ENCODE assay signal across 9 cellular contexts in the genomic region with DNA sequence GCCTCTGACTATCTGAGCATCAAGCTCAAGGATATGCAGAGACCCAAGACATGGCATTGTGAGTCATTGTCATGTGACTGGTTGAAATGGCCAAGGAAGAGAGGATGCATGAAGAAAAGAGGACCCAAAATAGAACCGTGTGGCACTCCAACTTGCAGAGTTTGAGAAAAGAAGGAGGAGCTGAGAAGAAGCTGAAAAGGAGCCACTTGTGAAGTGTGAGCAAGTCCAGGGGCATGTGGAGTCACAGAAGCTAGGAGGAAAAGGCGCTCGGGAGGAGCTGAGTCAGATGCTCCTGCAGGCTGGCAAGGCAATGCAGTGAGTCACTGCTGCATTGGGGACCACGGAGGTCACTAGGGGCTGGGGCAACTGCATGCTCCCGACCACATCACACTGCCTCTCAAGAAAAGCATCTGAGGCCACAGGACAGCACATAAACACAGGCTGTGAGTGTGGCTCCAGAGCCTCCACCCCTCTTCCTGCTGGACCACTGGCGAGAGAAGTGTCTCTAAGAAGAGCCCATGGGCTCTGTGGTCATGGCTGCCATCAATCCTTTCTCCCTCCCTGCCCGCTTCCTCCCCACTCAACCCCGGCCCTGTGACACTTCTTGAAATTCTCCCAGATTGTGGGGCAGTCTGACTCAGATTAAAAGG.
DNase-seq lines count a peak whose midpoint lies in the region; ATAC-seq, FAIRE-seq and TF ChIP-seq lines count a peak whose summit lies in the region.
"Had no signal": no experiment of that assay in that cellular context is flagged by ENCODE, and none has a peak within 500 bp of the region (broad histone marks: within the 10 kb centered on the region; RNA-seq: fewer than 3 reads in every experiment).

No MANE protein-coding gene starts in this region.

- no peak for TF ChIP-seq RAD21 in SK-N-SH (IDR thresholded peaks at IDR 0.05; ENCODE audit: low read length)

- H3K9ac ChIP-seq in SK-N-SH: peak overlapping the region; percentile 49; the same call in 1 of the 2 replicates
- peak overlapping the region; percentile 27 for H3K9ac ChIP-seq in fibroblast of lung (ENCODE audit: insufficient read depth, low read length)

- H3K36me3 ChIP-seq in SK-N-SH (replicated peaks in 1 of 2; ENCODE audit: control insufficient read depth in 1 of 2, insufficient read depth in 2 of 2, low read length in 1 of 2): no peaks in the 10 kb centered on the region
- H3K36me3 ChIP-seq in fibroblast of lung (ENCODE audit: control insufficient read depth, insufficient read depth, low read length): no peaks in the 10 kb centered on the region

- H2AFZ ChIP-seq in SK-N-SH (ENCODE audit: low read depth): 0 out of 2 replicates have a peak overlapping the region, but pooled peaks have one; percentile 63
- H2AFZ ChIP-seq in fibroblast of lung (ENCODE audit: low read length): peak overlapping the region; percentile 66

- H3F3A ChIP-seq in SK-N-SH (replicated peaks; ENCODE audit: insufficient read depth): peaks cover 21% of the 10 kb centered on the region

- POLR2A ChIA-PET in SK-N-SH (lab: Yijun Ruan, JAX): no interaction called here

- peak in 1 of 2 experiments; percentile 66; a peak in 1 of 4 replicates for TF ChIP-seq EP300 in SK-N-SH (IDR thresholded peaks at IDR 0.05; ENCODE audit: borderline replicate concordance in 1 of 2, low read depth in 1 of 2, low read length in 1 of 2)

- H3K4me1 ChIP-seq in SK-N-SH (ENCODE audit: control insufficient read depth in 1 of 2, insufficient read depth in 2 of 2, low read depth in 1 of 2, low read length in 1 of 2) (0 out of 4 replicates have a peak, but pooled peaks cover 0 to 4% of the 10 kb centered on the region in 2 experiments), fibroblast of lung (ENCODE audit: control insufficient read depth, extremely low read depth, insufficient read depth, low read length) (peaks cover 18% of the 10 kb centered on the region)

- H3K27me3 ChIP-seq in SK-N-SH (ENCODE audit: insufficient read depth): no peaks in the 10 kb centered on the region
- H3K27me3 ChIP-seq in fibroblast of lung (ENCODE audit: control insufficient read depth, insufficient read depth, low read length): no peaks in the 10 kb centered on the region

- H3K79me2 ChIP-seq in SK-N-SH (ENCODE audit: insufficient read depth) (no peaks in the 10 kb centered on the region), fibroblast of lung (ENCODE audit: control insufficient read depth, insufficient read depth, low read length) (no peaks in the 10 kb centered on the region)

- H3K9me3 ChIP-seq in SK-N-SH (no peaks in the 10 kb centered on the region), fibroblast of lung (ENCODE audit: control insufficient read depth, insufficient read depth, low read depth, low read length) (no peaks in the 10 kb centered on the region)

- WGBS in SK-N-SH (ENCODE audit: low lambda C conversion rate): 0% methylated on average over 6 of the region's 8 CpGs

- H3K4me3 ChIP-seq in SK-N-SH (ENCODE audit: low read depth in 2 of 2, low read length in 1 of 2) (peak overlapping the region in 1 of 2 experiments; percentile 48; a peak in 1 of 4 replicates), fibroblast of lung (replicated peaks in 1 of 4; ENCODE audit: control extremely low read depth in 1 of 4, insufficient read depth in 1 of 4, low read depth in 3 of 4, low read length in 4 of 4) (no peak overlapping the region)

- peak overlapping the region; percentile 75 for H3K4me2 ChIP-seq in SK-N-SH
- H3K4me2 ChIP-seq in fibroblast of lung (ENCODE audit: extremely low read depth, insufficient read depth, low read length): peak overlapping the region; percentile 59

- CTCF ChIA-PET in SK-N-SH (lab: Yijun Ruan, JAX): interaction anchor here (0.9 kb wide), 1 partner anchor 198 kb away, joined by 3 read pairs; a partner anchor contains a TSS

- ATAC-seq in GM21576 (IDR thresholded peaks at IDR 0.05; ENCODE audit: unreplicated experiment): no peak

- H4K20me1 ChIP-seq in SK-N-SH (ENCODE audit: insufficient read depth) (no peaks in the 10 kb centered on the region), fibroblast of lung (ENCODE audit: control insufficient read depth, extremely low read depth, insufficient read depth, low read length) (no peaks in the 10 kb centered on the region)

- peak; percentile 79 for DNase-seq in HCEC 1CT
- no peak for DNase-seq in SK-N-SH
- DNase-seq in fibroblast of lung (ENCODE audit: low read depth in 2 of 2): peak; percentile 96 to 100
- DNase-seq in stimulated activated CD4-positive, alpha-beta T cell treated with anti-CD3 and anti-CD28 coated beads, Interleukin-4, amount 100 ng/mL, for 24 hours: peak; percentile 6
- no peak for DNase-seq in NCI-H146 (lab: John Stamatoyannopoulos, UW)
- DNase-seq in GM19239 (ENCODE audit: insufficient read length, low spot score): no peak
- no peak for DNase-seq in NCI-H1930 (lab: John Stamatoyannopoulos, UW)
- DNase-seq: RPMI8226 had no signal

- TF ChIP-seq CTCF in SK-N-SH (IDR thresholded peaks at IDR 0.05): no peak
- TF ChIP-seq CTCF in fibroblast of lung (conservative IDR thresholded peaks at IDR 0.05 in 1 of 2, IDR thresholded peaks at IDR 0.05 in 1 of 2; ENCODE audit: low read depth in 1 of 2, low read length in 2 of 2): no peak

- no peaks in the 10 kb centered on the region for H3K9me2 ChIP-seq in SK-N-SH

- H3K27ac ChIP-seq in SK-N-SH (ENCODE audit: low read depth in 2 of 2, low read length in 1 of 2): peak overlapping the region in 1 of 2 experiments; percentile 92; a peak in 3 of 4 replicates
- peak overlapping the region; percentile 92 for H3K27ac ChIP-seq in fibroblast of lung (ENCODE audit: insufficient read depth, low read length)

- FAIRE-seq in GM19239 (lab: Jason Lieb, UNC): no peak

TF ChIP-seq in SK-N-SH, 30 proteins besides CTCF, POLR2A, EP300 and RAD21 (continues in another document):
- TF ChIP-seq FOXM1 (IDR thresholded peaks at IDR 0.05; ENCODE audit: low read depth) (0 out of 2 replicates have a peak, but pooled peaks have one; percentile 53), MEF2A (IDR thresholded peaks at IDR 0.05; ENCODE audit: borderline replicate concordance, low read depth) (peak; percentile 63; the same call in 1 of the 2 replicates), TCF12 (IDR thresholded peaks at IDR 0.05) (peak; percentile 82), CHD2 (IDR thresholded peaks at IDR 0.05; ENCODE audit: low read length, partially characterized antibody) (no peak), JUND (IDR thresholded peaks at IDR 0.05) (peak; percentile 88), RFX5 (IDR thresholded peaks at IDR 0.05; ENCODE audit: low read length) (no peak), TAF1 (IDR thresholded peaks at IDR 0.05; ENCODE audit: borderline replicate concordance, low read depth, low read length) (0 out of 2 replicates have a peak, but pooled peaks have one; percentile 9)
- TF ChIP-seq, protein P1, sequence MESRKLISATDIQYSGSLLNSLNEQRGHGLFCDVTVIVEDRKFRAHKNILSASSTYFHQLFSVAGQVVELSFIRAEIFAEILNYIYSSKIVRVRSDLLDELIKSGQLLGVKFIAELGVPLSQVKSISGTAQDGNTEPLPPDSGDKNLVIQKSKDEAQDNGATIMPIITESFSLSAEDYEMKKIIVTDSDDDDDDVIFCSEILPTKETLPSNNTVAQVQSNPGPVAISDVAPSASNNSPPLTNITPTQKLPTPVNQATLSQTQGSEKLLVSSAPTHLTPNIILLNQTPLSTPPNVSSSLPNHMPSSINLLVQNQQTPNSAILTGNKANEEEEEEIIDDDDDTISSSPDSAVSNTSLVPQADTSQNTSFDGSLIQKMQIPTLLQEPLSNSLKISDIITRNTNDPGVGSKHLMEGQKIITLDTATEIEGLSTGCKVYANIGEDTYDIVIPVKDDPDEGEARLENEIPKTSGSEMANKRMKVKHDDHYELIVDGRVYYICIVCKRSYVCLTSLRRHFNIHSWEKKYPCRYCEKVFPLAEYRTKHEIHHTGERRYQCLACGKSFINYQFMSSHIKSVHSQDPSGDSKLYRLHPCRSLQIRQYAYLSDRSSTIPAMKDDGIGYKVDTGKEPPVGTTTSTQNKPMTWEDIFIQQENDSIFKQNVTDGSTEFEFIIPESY (IDR thresholded peaks at IDR 0.05; ENCODE audit: borderline replicate concordance, low read depth): peak; percentile 59; the same call in 1 of the 2 replicates
- TF ChIP-seq, protein P2, sequence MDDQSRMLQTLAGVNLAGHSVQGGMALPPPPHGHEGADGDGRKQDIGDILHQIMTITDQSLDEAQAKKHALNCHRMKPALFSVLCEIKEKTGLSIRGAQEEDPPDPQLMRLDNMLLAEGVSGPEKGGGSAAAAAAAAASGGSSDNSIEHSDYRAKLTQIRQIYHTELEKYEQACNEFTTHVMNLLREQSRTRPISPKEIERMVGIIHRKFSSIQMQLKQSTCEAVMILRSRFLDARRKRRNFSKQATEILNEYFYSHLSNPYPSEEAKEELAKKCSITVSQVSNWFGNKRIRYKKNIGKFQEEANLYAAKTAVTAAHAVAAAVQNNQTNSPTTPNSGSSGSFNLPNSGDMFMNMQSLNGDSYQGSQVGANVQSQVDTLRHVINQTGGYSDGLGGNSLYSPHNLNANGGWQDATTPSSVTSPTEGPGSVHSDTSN (IDR thresholded peaks at IDR 0.05): peak; percentile 41; the same call in 1 of the 2 replicates
- TF ChIP-seq, protein P3, sequence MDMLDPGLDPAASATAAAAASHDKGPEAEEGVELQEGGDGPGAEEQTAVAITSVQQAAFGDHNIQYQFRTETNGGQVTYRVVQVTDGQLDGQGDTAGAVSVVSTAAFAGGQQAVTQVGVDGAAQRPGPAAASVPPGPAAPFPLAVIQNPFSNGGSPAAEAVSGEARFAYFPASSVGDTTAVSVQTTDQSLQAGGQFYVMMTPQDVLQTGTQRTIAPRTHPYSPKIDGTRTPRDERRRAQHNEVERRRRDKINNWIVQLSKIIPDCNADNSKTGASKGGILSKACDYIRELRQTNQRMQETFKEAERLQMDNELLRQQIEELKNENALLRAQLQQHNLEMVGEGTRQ (IDR thresholded peaks at IDR 0.05; ENCODE audit: borderline replicate concordance, low read depth, low read length): no peak

Comparison
In these comparisons a context has a peak if more than half of its experiments do, and no peak if none do; other contexts are left out.
1. DNase-seq: peak in HCEC 1CT (single experiment), fibroblast of lung (2 of 2) and stimulated activated CD4-positive, alpha-beta T cell treated with anti-CD3 and anti-CD28 coated beads, Interleukin-4, amount 100 ng/mL, for 24 hours (single experiment); none in SK-N-SH (single experiment), NCI-H146 (single experiment), GM19239 (single experiment) and NCI-H1930 (0 of 2).